In genomic region chr4:15682790-15683495, GRCh38 we compare ENCODE assay signal across 8 cellular contexts. TPM values are rescaled to one million over a fixed set of nuclear protein-coding genes. Genes with fewer than 3 reads are reported as not detected.
DNase-seq lines count a peak whose midpoint lies in the region; ATAC-seq and TF ChIP-seq lines count a peak whose summit lies in the region.

No MANE protein-coding gene starts in this region.

- no TSS peak for BruUV-seq in Caco-2 (replicated peaks; lab: Mats Ljungman, UMichigan)

- H3K27me3 Mint-ChIP-seq in Caco-2 (ENCODE audit: insufficient read depth, unreplicated experiment): no peaks in the 10 kb centered on the region

- peak overlapping the region; percentile 95 for H3K4me3 Mint-ChIP-seq in Caco-2 (ENCODE audit: unreplicated experiment)

- no peak for DNase-seq in Caco-2
- peak; percentile 12 for DNase-seq in NCI-H2081 treated with DMSO at 0.1 percent for 48 hours (lab: John Stamatoyannopoulos, UW)
- peak; percentile 36 for DNase-seq in dermis blood vessel endothelial cell
- no peak for DNase-seq in putamen (ENCODE audit: low spot score)
- no peak for DNase-seq in adrenal gland
- no peak for DNase-seq in DMS153 treated with DMSO at 0.1 percent for 48 hours (lab: John Stamatoyannopoulos, UW; ENCODE audit: unreplicated experiment)

- H3K9me3 ChIP-seq in Caco-2: no peaks in the 10 kb centered on the region
- peaks cover 3% of the 10 kb centered on the region for H3K9me3 ChIP-seq in neuron (ENCODE audit: low read length)
- H3K9me3 ChIP-seq in adrenal gland (replicated peaks in 1 of 3): no peaks in the 10 kb centered on the region

- peaks cover 29% of the 10 kb centered on the region for H3K36me3 Mint-ChIP-seq in Caco-2 (ENCODE audit: insufficient read depth, unreplicated experiment)

- peak overlapping the region; percentile 97 for H3K27ac Mint-ChIP-seq in Caco-2 (ENCODE audit: unreplicated experiment)

- ATAC-seq in HG02884 (IDR thresholded peaks at IDR 0.05; ENCODE audit: unreplicated experiment): no peak

- peak overlapping the region; percentile 60 for H3K4me3 ChIP-seq in Caco-2 (ENCODE audit: low read depth, low read length)
- peak overlapping the region; percentile 78 for H3K4me3 ChIP-seq in neuron (ENCODE audit: low read length)
- peak overlapping the region in 2 of 4 donors; percentile 88 to 95 for H3K4me3 ChIP-seq in adrenal gland

- H3K4me1 ChIP-seq in Caco-2 (peaks cover 29% of the 10 kb centered on the region), neuron (ENCODE audit: insufficient read depth, low read length) (peaks cover 28% of the 10 kb centered on the region), adrenal gland (replicated peaks in 1 of 2) (peaks cover 16 to 28% of the 10 kb centered on the region in 2 donors)

- peak overlapping the region in 2 of 5 donors; percentile 78 to 93 for H3K27ac ChIP-seq in adrenal gland

- WGBS in adrenal gland, 4 donors: 58 to 76% (median 65%) methylated on average over 6 of the region's 6 CpGs

- intact Hi-C loops in Caco-2 (cut with micrococcal nuclease; ENCODE audit: unreplicated experiment) (no loop called here), adrenal gland (cut with DNase I) (no loop called here)

- no peaks in the 10 kb centered on the region for H3K36me3 ChIP-seq in Caco-2 (ENCODE audit: control insufficient read depth, insufficient read depth, low read length)
- H3K36me3 ChIP-seq in neuron (ENCODE audit: insufficient read depth, low read length): peaks cover 46% of the 10 kb centered on the region
- peaks cover 0 to 4% of the 10 kb centered on the region in 2 donors for H3K36me3 ChIP-seq in adrenal gland (replicated peaks in 1 of 2)

- CTCF ChIA-PET in Caco-2 (lab: Charles Lee): interaction anchor here (0.6 kb wide), 1 partner anchor 296 kb away, joined by 6 read pairs; no protein-coding TSS in a partner anchor

- no peaks in the 10 kb centered on the region for H3K27me3 ChIP-seq in Caco-2 (replicated peaks; ENCODE audit: control insufficient read depth, insufficient read depth, low read length)
- H3K27me3 ChIP-seq in neuron (ENCODE audit: insufficient read depth, low read length): no peaks in the 10 kb centered on the region
- H3K27me3 ChIP-seq in adrenal gland: no peaks in the 10 kb centered on the region

- H2AFZ ChIP-seq in neuron (ENCODE audit: low read depth, low read length): peak overlapping the region; percentile 63

- TF ChIP-seq CTCF in Caco-2 (IDR thresholded peaks at IDR 0.05; ENCODE audit: insufficient read depth in 1 of 2, low read depth in 1 of 2, low read length in 1 of 2, severe bottlenecking in 1 of 2, unreplicated experiment in 1 of 2): no peak
- no peak for TF ChIP-seq CTCF in adrenal gland (IDR thresholded peaks at IDR 0.05)

- no peak for TF ChIP-seq POLR2A in adrenal gland (IDR thresholded peaks at IDR 0.05)

- H3K4me1 Mint-ChIP-seq in Caco-2 (ENCODE audit: low read depth, unreplicated experiment): peaks cover 29% of the 10 kb centered on the region

- POLR2A ChIA-PET in Caco-2 (lab: Charles Lee): interaction anchor here (1.0 to 2.0 kb wide), 2 partner anchors 27 to 204 kb away, joined by 3 to 6 read pairs; partner anchors contain the start of gene FBXL5

- no peaks in the 10 kb centered on the region for H3K9me3 Mint-ChIP-seq in Caco-2 (ENCODE audit: unreplicated experiment)

RNA-seq across cellular contexts. Expression of gene FAM200B, which starts 1.3 kb away (rescaled TPM):
- total RNA-seq in Caco-2 (2022): 15.5 and 16.6 TPM in 2 replicates
- 33.0 and 44.6 TPM in 2 replicates for total RNA-seq in dermis blood vessel endothelial cell
- 10 to 100 TPM; 32.0 to 90.3 (median 61.4) TPM for total RNA-seq in adrenal gland
- polyA plus RNA-seq in adrenal gland: 10 to 100 TPM; 52.0 to 68.6 (median 68.6) TPM

RNA-seq across cellular contexts. Expression of gene BST1, which starts 19.9 kb away (rescaled TPM):
- 0.41 and 0.72 TPM in 2 replicates for total RNA-seq in Caco-2 (2022)
- 41.0 and 49.0 TPM in 2 replicates for total RNA-seq in dermis blood vessel endothelial cell
- 10 to 100 TPM in 1 of 8 donors, 1 to 10 TPM in 7; 3.0 to 10.3 (median 5.1) TPM for total RNA-seq in adrenal gland
- polyA plus RNA-seq in adrenal gland: 1 to 10 TPM; 2.3 to 3.2 (median 2.7) TPM

RNA-seq across cellular contexts. Expression of gene FBXL5, which starts 27.8 kb away (rescaled TPM):
- total RNA-seq in Caco-2 (2022) (29.1 and 32.7 TPM in 2 replicates), dermis blood vessel endothelial cell (109 and 156 TPM in 2 replicates), adrenal gland (100 to 1,000 TPM in 5 of 8 donors, 10 to 100 TPM in 3; 73.9 to 141 (median 113) TPM)
- 100 to 1,000 TPM in 1 of 3 donors, 10 to 100 TPM in 2; 42.8 to 159 (median 50.9) TPM for polyA plus RNA-seq in adrenal gland

Comparison
In these comparisons a context has a peak if more than half of its experiments do, and no peak if none do; other contexts are left out.
1. DNase-seq: peak in NCI-H2081 treated with DMSO at 0.1 percent for 48 hours (single experiment) and dermis blood vessel endothelial cell (single experiment); none in Caco-2 (0 of 2), putamen (single experiment), adrenal gland (0 of 7) and DMS153 treated with DMSO at 0.1 percent for 48 hours (single experiment).